In genomic region chr1:201903135-201903534, GRCh38 we compare ENCODE assay signal across 14 cellular contexts. TPM values are rescaled to one million over a fixed set of nuclear protein-coding genes. Genes with fewer than 3 reads are reported as not detected.
DNase-seq lines count a peak whose midpoint lies in the region; ATAC-seq and TF ChIP-seq lines count a peak whose summit lies in the region.
"Had no signal": no experiment of that assay in that cellular context is flagged by ENCODE, and none has a peak within 500 bp of the region (broad histone marks: within the 10 kb centered on the region; RNA-seq: fewer than 3 reads in every experiment).

No MANE protein-coding gene starts in this region.

- H3K27me3 ChIP-seq in liver (ENCODE audit: control insufficient read depth in 4 of 4, insufficient read depth in 4 of 4, low read length in 3 of 4) = no peaks in the 10 kb centered on the region
- H3K27me3 ChIP-seq in right lobe of liver = no peaks in the 10 kb centered on the region
- H3K27me3 ChIP-seq in parathyroid adenoma (ENCODE audit: control insufficient read depth, insufficient read depth, low read length) = no peaks in the 10 kb centered on the region

- TF ChIP-seq RAD21 in liver (IDR thresholded peaks at IDR 0.05) = no peak

- intact Hi-C loops in right lobe of liver (cut with DNase I) = loop anchor here in 1 of 2 donors (10.0 kb wide), 1 partner anchor 222 kb away; the partner anchor contains the start of gene GPR37L1
- intact Hi-C loops in Right ventricle myocardium superior (cut with DNase I) = no loop called here

- no peaks in the 10 kb centered on the region for H3K36me3 ChIP-seq in liver (ENCODE audit: control insufficient read depth in 4 of 4, insufficient read depth in 3 of 4, low read depth in 1 of 4, low read length in 3 of 4)
- no peaks in the 10 kb centered on the region for H3K36me3 ChIP-seq in right lobe of liver
- H3K36me3 ChIP-seq in parathyroid adenoma (ENCODE audit: control insufficient read depth, insufficient read depth, low read length) = no peaks in the 10 kb centered on the region

- TF ChIP-seq CTCF in liver (IDR thresholded peaks at IDR 0.05; ENCODE audit: low read depth, low read length, missing input control) = no peak
- no peak for TF ChIP-seq CTCF in right lobe of liver (IDR thresholded peaks at IDR 0.05)
- TF ChIP-seq CTCF in parathyroid adenoma (IDR thresholded peaks at IDR 0.05) = no peak

- no peak for ATAC-seq in right lobe of liver
- peak; percentile 35 for ATAC-seq in Right ventricle myocardium superior (ENCODE audit: poor library complexity)
- ATAC-seq in HG03460 (IDR thresholded peaks at IDR 0.05; ENCODE audit: unreplicated experiment) = no peak
- no peak for ATAC-seq in GM19452 (IDR thresholded peaks at IDR 0.05; ENCODE audit: unreplicated experiment)
- ATAC-seq: naive thymus-derived CD8-positive, alpha-beta T cell; PC-3 had no signal

- H3K4me3 ChIP-seq in liver (ENCODE audit: low read depth in 1 of 3, low read length in 3 of 3) (no peak overlapping the region), right lobe of liver (no peak overlapping the region), parathyroid adenoma (ENCODE audit: low read depth, low read length) (no peak overlapping the region)
- H3K4me3 ChIP-seq: A549 had no signal

- H2AFZ ChIP-seq in parathyroid adenoma = no peak overlapping the region

- WGBS in liver = 93% methylated on average over 5 of the region's 5 CpGs
- 63% methylated on average over 5 of the region's 5 CpGs for WGBS in right lobe of liver (ENCODE audit: insufficient coverage, low coverage, low lambda C conversion rate, missing lambda C conversion rate)

- no peak overlapping the region for H3K9ac ChIP-seq in liver (ENCODE audit: low read depth in 1 of 2, low read length in 2 of 2)
- no peak overlapping the region for H3K9ac ChIP-seq in parathyroid adenoma

- no peak overlapping the region for H3K4me2 ChIP-seq in parathyroid adenoma (ENCODE audit: low read length)
- H3K4me2 ChIP-seq: A549 had no signal

- H3K9me3 ChIP-seq in liver (ENCODE audit: control insufficient read depth in 4 of 4, low read length in 3 of 4) = no peaks in the 10 kb centered on the region
- H3K9me3 ChIP-seq in right lobe of liver = no peaks in the 10 kb centered on the region
- H3K9me3 ChIP-seq in parathyroid adenoma (ENCODE audit: control insufficient read depth, low read length) = no peaks in the 10 kb centered on the region
- H3K9me3 ChIP-seq: A549 had no signal

- H3K79me2 ChIP-seq in parathyroid adenoma = no peaks in the 10 kb centered on the region

- H3K4me1 ChIP-seq in liver (ENCODE audit: control insufficient read depth in 4 of 4, insufficient read depth in 4 of 4, low read length in 3 of 4) (peaks cover 2 to 19% (median 9%) of the 10 kb centered on the region in 4 donors), right lobe of liver (peaks cover 0 to 24% (median 0%) of the 10 kb centered on the region in 4 donors), parathyroid adenoma (peaks cover 2% of the 10 kb centered on the region)
- H3K4me1 ChIP-seq: A549 had no signal

- DNase-seq in right lobe of liver (no peak), Right ventricle myocardium superior (no peak), HK-2 (ENCODE audit: unreplicated experiment) (no peak)
- DNase-seq in activated naive CD4-positive, alpha-beta T cell (lab: John Stamatoyannopoulos, UW) = no peak
- DNase-seq: activated T-cell treated with anti-CD3 and anti-CD28 coated beads, Interleukin-2, amount 50 U/mL, for 24 hours; DMS79 treated with DMSO at 0.1 percent for 48 hours; naive thymus-derived CD8-positive, alpha-beta T cell; NCI-H2107; PC-3 had no signal

- TF ChIP-seq POLR2A in right lobe of liver (IDR thresholded peaks at IDR 0.05) = no peak

- H3K27ac ChIP-seq in liver (ENCODE audit: low read depth in 1 of 2, low read length in 2 of 2) (no peak overlapping the region), right lobe of liver (no peak overlapping the region), parathyroid adenoma (peak overlapping the region; percentile 15)
- H3K27ac ChIP-seq: A549 had no signal

TF ChIP-seq in liver, 16 proteins besides CTCF, POLR2A, EP300 and RAD21:
- TF ChIP-seq ATF3 (IDR thresholded peaks at IDR 0.05) = no peak
- no peak for TF ChIP-seq TAF1 (conservative IDR thresholded peaks at IDR 0.05)
- TF ChIP-seq RXRA (IDR thresholded peaks at IDR 0.05) = no peak
- TF ChIP-seq NR2F2 (IDR thresholded peaks at IDR 0.05) = peak; percentile 79
- no peak for TF ChIP-seq HNF4G (IDR thresholded peaks at IDR 0.05)
- TF ChIP-seq REST (IDR thresholded peaks at IDR 0.05) = no peak
- no peak for TF ChIP-seq ZBTB33 (IDR thresholded peaks at IDR 0.05)

RNA-seq across cellular contexts. Expression of gene SHISA4, which starts 14.4 kb away (rescaled TPM):
- total RNA-seq in liver (1 to 10 TPM in 1 of 2 donors, under 1 TPM in 1; 0.47 to 1.3 TPM), right lobe of liver (1 to 10 TPM; 2.5 to 8.1 (median 4.8) TPM), Right ventricle myocardium superior (162 TPM)
- polyA plus RNA-seq in liver = 1 to 10 TPM; 2.8 to 4.1 TPM
- polyA plus RNA-seq: naive thymus-derived CD8-positive, alpha-beta T cell had no signal

RNA-seq across cellular contexts. Expression of gene LMOD1, which starts 43.2 kb away (rescaled TPM):
- 1 to 10 TPM in 1 of 2 donors, under 1 TPM in 1; 0.14 to 4.4 TPM for total RNA-seq in liver
- polyA plus RNA-seq in liver = 1 to 10 TPM in 1 of 2 donors, under 1 TPM in 1; 0.47 to 3.9 TPM
- total RNA-seq in right lobe of liver = 1 to 10 TPM; 1.1 to 3.5 (median 2.1) TPM
- total RNA-seq in Right ventricle myocardium superior = 9.6 TPM
- total RNA-seq: naive thymus-derived CD8-positive, alpha-beta T cell had no signal
- polyA plus RNA-seq: A549; naive thymus-derived CD8-positive, alpha-beta T cell had no signal

RNA-seq across cellular contexts. Expression of gene TIMM17A, which starts 52.2 kb away (rescaled TPM):
- 10 to 100 TPM; 21.1 to 43.5 TPM for total RNA-seq in liver
- polyA plus RNA-seq in liver = 10 to 100 TPM; 58.4 to 72.1 TPM
- 10 to 100 TPM; 26.5 to 44.1 (median 38.1) TPM for total RNA-seq in right lobe of liver
- 76.5 TPM for total RNA-seq in Right ventricle myocardium superior

Comparison
In these comparisons a context has a peak if more than half of its experiments do, and no peak if none do; other contexts are left out.
1. RNA of gene SHISA4, which starts 14.4 kb away (total RNA-seq): 162 TPM in Right ventricle myocardium superior (single experiment); 2.5 to 8.1 TPM in right lobe of liver and 0.47 to 1.3 TPM in liver; every median in the first group is over 10 times any median in the second.